Comparison of ENCODE assay signal across 12 cellular contexts in the genomic region with DNA sequence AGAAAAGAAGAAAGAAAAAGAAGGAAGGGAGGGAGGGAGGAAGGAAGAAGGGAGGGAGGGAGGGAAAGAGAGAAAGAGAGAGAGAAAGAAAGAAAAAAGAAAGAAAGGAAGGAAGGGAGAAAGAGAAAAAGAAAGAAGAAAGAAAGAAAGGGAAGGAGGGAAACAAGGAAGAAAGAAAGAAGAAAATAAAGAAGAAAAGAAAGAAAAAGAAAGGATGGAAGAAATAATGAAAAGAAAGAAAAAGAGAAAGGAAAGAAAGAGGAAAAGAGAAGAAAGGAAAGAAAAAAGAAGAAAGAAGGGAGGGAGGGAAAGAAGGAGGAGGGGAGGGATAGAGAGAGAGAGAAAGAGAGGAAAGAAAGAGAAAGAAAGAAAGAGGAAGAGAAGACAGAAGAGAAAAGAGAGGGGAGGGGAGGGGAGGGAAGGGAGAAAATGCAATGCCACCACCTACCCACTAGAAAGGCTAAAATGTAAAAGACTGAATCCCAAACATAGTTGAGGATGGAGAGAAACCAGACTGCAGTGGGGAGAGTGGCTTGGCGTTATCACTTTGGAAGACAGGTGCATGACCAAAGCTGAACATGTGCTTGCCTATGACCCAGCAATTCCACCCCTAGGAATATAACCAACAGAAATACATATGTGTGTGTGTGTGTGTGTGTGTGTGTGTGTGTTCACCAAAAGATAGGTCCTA.
"Had no signal": no experiment of that assay in that cellular context is flagged by ENCODE, and none has a peak within 500 bp of the region (broad histone marks: within the 10 kb centered on the region; RNA-seq: fewer than 3 reads in every experiment).

No MANE protein-coding gene starts in this region.

- FAIRE-seq: urothelium cell line had no signal

- ATAC-seq: activated T-cell treated with anti-CD3 and anti-CD28 coated beads, Interleukin-2, amount 50 U/mL, for 72 hours; body of pancreas; lower lobe of right lung; naive thymus-derived CD8-positive, alpha-beta T cell had no signal

- H2AFZ ChIP-seq: hepatocyte had no signal

- H3K27me3 ChIP-seq: body of pancreas, hepatocyte, stomach had no signal

- H3K36me3 ChIP-seq: lower lobe of right lung, stomach had no signal

- H3K27ac ChIP-seq: body of pancreas, hepatocyte, lower lobe of right lung, stomach had no signal

- H3K79me2 ChIP-seq: hepatocyte had no signal

- H3K9me3 ChIP-seq: body of pancreas, lower lobe of right lung, stomach had no signal

- H3K4me3 ChIP-seq: body of pancreas, hepatocyte, lower lobe of right lung, stomach had no signal

- H3K4me2 ChIP-seq: hepatocyte had no signal

- DNase-seq: activated CD4-positive, alpha-beta T cell treated with anti-CD3 and anti-CD28 coated beads, Interleukin-2, amount 50 U/mL, for 4 hours; activated CD4-positive, CD25-positive, alpha-beta regulatory T cell treated with anti-CD3 and anti-CD28 coated beads, Interleukin-2, amount 50 U/mL, for 72 hours; activated naive CD4-positive, alpha-beta T cell treated with anti-CD3 and anti-CD28 coated beads for 36 hours; activated T-cell treated with anti-CD3 and anti-CD28 coated beads, Interleukin-2, amount 50 U/mL, for 72 hours; amniotic stem cell; lower lobe of right lung; naive thymus-derived CD8-positive, alpha-beta T cell; stimulated activated CD4-positive, alpha-beta T cell treated with anti-CD3 and anti-CD28 coated beads, Interleukin-4, amount 100 ng/mL, for 24 hours; stomach had no signal
